5 cellular contexts compared by ENCODE assay signal in the genomic region with DNA sequence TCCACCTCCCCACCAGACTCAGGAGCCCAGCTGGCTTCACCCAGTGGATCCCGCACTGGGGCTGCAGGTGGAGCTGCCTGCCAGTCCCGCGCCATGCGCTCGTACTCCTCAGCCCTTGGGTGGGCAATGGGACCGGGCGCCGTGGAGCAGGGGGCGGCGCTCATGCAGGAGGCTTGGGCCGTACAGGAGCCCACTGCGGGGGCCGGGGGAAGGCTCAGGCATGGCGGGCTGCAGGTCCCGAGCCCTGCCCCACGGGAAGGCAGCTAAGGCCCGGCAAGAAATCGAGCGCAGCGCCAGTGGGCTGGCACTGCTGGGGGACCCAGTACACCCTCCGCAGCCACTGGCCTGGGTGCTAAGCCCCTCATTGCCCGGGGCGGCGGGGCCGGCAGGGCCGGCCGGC.
DNase-seq lines count a peak whose midpoint lies in the region; ATAC-seq and TF ChIP-seq lines count a peak whose summit lies in the region.
"Not testable (repeated sequence)": the region's sequence is repeated elsewhere in the genome, so short reads cannot be mapped to it uniquely, and the experiment has no call there.

No MANE protein-coding gene starts in this region.

- H4K20me1 ChIP-seq in GM23338 (replicated peaks; ENCODE audit: insufficient read depth): not testable (repeated sequence)

- intact Hi-C loops in testis (cut with DNase I; ENCODE audit: low total_unique reads): not testable (repeated sequence)

- not testable (repeated sequence) for H3K27me3 ChIP-seq in GM23338 (ENCODE audit: insufficient read depth); H7 (ENCODE audit: control insufficient read depth, insufficient read depth, low read length); testis

- H3K4me1 Mint-ChIP-seq in GM23338; natural killer cell treated with Interleukin-12 subunit alpha and Interleukin-12 subunit beta and Interleukin-15 and Interleukin-18, amount 100 ng/mL, for 72 hours (ENCODE audit: low read depth in 2 of 2): not testable (repeated sequence)

- not testable (repeated sequence) for H3K4me1 ChIP-seq in GM23338 (ENCODE audit: insufficient read depth); testis

- H3K9me2 ChIP-seq in GM23338 (ENCODE audit: insufficient read depth): not testable (repeated sequence)

- not testable (repeated sequence) for TF ChIP-seq POLR2A in testis (IDR thresholded peaks at IDR 0.05)

- H3K9me3 Mint-ChIP-seq in GM23338: not testable (repeated sequence)
- H3K9me3 Mint-ChIP-seq in natural killer cell treated with Interleukin-12 subunit alpha and Interleukin-12 subunit beta and Interleukin-15 and Interleukin-18, amount 100 ng/mL, for 72 hours: peaks cover 10% of the 10 kb centered on the region

- H3K27ac Mint-ChIP-seq in GM23338; natural killer cell treated with Interleukin-12 subunit alpha and Interleukin-12 subunit beta and Interleukin-15 and Interleukin-18, amount 100 ng/mL, for 72 hours: not testable (repeated sequence)

- not testable (repeated sequence) for H3K36me3 Mint-ChIP-seq in GM23338 (ENCODE audit: low read depth); natural killer cell treated with Interleukin-12 subunit alpha and Interleukin-12 subunit beta and Interleukin-15 and Interleukin-18, amount 100 ng/mL, for 72 hours

- not testable (repeated sequence) for H3K4me3 Mint-ChIP-seq in GM23338; natural killer cell treated with Interleukin-12 subunit alpha and Interleukin-12 subunit beta and Interleukin-15 and Interleukin-18, amount 100 ng/mL, for 72 hours

- not testable (repeated sequence) for H3K27me3 Mint-ChIP-seq in GM23338 (ENCODE audit: insufficient read depth, low read depth, poor library complexity); natural killer cell treated with Interleukin-12 subunit alpha and Interleukin-12 subunit beta and Interleukin-15 and Interleukin-18, amount 100 ng/mL, for 72 hours

- H3K4me2 ChIP-seq in GM23338: not testable (repeated sequence)

- not testable (repeated sequence) for H3K79me2 ChIP-seq in GM23338 (replicated peaks; ENCODE audit: insufficient read depth)

- not testable (repeated sequence) for H3K9me3 ChIP-seq in testis

- not testable (repeated sequence) for DNase-seq in GM23338 (ENCODE audit: low spot score); H7; testis
- DNase-seq in activated gamma-delta T cell (lab: John Stamatoyannopoulos, UW): peak; percentile 3
- peak; percentile 55 for DNase-seq in natural killer cell treated with Interleukin-12 subunit alpha and Interleukin-12 subunit beta and Interleukin-15 and Interleukin-18, amount 100 ng/mL, for 72 hours (ENCODE audit: low spot score)

- peak; percentile 68 for ATAC-seq in GM23338
- not testable (repeated sequence) for ATAC-seq in natural killer cell treated with Interleukin-12 subunit alpha and Interleukin-12 subunit beta and Interleukin-15 and Interleukin-18, amount 100 ng/mL, for 72 hours

- H3K4me3 ChIP-seq in GM23338: not testable (repeated sequence)
- H3K4me3 ChIP-seq in H7 (ENCODE audit: insufficient read depth, low read depth, low read length) (peak overlapping the region; percentile 3; the same call in 1 of the 2 replicates), testis (peak overlapping the region; percentile 31 to 36)

- H2AFZ ChIP-seq in GM23338: not testable (repeated sequence)

- not testable (repeated sequence) for H3K27ac ChIP-seq in GM23338 (ENCODE audit: low read depth); testis

- WGBS in testis, 2 donors: 79 to 80% methylated on average over 1 to 18 of the region's 27 CpGs

- TF ChIP-seq CTCF in GM23338 (conservative IDR thresholded peaks at IDR 0.05; ENCODE audit: low read depth in 2 of 2); testis (IDR thresholded peaks at IDR 0.05): not testable (repeated sequence)

- not testable (repeated sequence) for H3K36me3 ChIP-seq in GM23338 (ENCODE audit: insufficient read depth); H7 (replicated peaks; ENCODE audit: control insufficient read depth, insufficient read depth, low read length); testis (ENCODE audit: low read depth, missing control alignments)

- H3F3A ChIP-seq in GM23338 (replicated peaks; ENCODE audit: low read depth): not testable (repeated sequence)
